ENCODE assay signal across 1 cellular context in the genomic region with DNA sequence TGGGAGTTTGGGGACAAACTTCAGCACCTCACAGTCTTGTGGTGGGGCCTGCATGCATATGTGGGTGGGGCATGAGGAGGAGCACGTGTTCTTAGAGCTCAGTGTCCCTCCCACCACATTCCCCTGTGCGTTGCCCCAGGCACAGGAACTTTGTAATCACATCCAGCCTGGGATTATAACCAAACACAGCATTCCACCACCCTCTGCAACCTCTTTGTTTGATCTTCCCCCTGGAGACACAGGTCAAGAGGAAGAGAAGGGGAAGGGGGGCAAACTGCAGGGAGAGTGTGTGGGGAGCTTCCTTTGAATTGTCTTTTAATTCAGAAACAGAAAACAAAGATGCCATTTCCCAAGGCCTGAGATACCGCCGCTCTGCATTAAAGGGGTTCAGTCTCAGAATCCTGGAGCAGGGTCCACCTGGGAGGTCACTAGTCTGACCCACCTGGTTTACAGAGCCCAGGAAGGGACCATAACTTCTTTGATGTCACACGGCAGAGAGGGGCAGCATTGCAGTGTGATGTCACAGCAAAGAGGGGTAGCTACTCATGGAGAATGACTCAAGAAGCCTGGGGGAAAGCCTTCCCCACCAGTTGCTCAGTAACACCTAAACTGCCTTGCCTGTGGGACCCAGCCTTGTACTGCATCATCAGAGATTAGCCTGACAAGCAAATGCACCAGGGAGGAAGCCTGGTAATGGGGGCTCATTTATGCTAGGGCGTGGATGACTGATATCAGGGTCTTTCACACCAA.
TF ChIP-seq lines count a peak whose summit lies in the region.

No MANE protein-coding gene starts in this region.

TF ChIP-seq in SK-N-SH treated with all-trans-retinoic acid at 6 μM for 48 hours, 23 proteins besides CTCF, POLR2A, EP300 and RAD21 (continued from another document):
- TF ChIP-seq, protein P1, sequence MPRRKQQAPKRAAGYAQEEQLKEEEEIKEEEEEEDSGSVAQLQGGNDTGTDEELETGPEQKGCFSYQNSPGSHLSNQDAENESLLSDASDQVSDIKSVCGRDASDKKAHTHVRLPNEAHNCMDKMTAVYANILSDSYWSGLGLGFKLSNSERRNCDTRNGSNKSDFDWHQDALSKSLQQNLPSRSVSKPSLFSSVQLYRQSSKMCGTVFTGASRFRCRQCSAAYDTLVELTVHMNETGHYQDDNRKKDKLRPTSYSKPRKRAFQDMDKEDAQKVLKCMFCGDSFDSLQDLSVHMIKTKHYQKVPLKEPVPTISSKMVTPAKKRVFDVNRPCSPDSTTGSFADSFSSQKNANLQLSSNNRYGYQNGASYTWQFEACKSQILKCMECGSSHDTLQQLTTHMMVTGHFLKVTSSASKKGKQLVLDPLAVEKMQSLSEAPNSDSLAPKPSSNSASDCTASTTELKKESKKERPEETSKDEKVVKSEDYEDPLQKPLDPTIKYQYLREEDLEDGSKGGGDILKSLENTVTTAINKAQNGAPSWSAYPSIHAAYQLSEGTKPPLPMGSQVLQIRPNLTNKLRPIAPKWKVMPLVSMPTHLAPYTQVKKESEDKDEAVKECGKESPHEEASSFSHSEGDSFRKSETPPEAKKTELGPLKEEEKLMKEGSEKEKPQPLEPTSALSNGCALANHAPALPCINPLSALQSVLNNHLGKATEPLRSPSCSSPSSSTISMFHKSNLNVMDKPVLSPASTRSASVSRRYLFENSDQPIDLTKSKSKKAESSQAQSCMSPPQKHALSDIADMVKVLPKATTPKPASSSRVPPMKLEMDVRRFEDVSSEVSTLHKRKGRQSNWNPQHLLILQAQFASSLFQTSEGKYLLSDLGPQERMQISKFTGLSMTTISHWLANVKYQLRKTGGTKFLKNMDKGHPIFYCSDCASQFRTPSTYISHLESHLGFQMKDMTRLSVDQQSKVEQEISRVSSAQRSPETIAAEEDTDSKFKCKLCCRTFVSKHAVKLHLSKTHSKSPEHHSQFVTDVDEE (CRISPR knock-in tag; IDR thresholded peaks at IDR 0.05), result no peak
- no peak for TF ChIP-seq GLIS3 (CRISPR knock-in tag; IDR thresholded peaks at IDR 0.05)
- TF ChIP-seq PPARA (CRISPR knock-in tag; IDR thresholded peaks at IDR 0.05; ENCODE audit: borderline replicate concordance), result no peak
- no peak for TF ChIP-seq ZFP30 (CRISPR knock-in tag; IDR thresholded peaks at IDR 0.05)
- TF ChIP-seq ZC3H10 (CRISPR knock-in tag; IDR thresholded peaks at IDR 0.05), result no peak
- TF ChIP-seq, protein P2, sequence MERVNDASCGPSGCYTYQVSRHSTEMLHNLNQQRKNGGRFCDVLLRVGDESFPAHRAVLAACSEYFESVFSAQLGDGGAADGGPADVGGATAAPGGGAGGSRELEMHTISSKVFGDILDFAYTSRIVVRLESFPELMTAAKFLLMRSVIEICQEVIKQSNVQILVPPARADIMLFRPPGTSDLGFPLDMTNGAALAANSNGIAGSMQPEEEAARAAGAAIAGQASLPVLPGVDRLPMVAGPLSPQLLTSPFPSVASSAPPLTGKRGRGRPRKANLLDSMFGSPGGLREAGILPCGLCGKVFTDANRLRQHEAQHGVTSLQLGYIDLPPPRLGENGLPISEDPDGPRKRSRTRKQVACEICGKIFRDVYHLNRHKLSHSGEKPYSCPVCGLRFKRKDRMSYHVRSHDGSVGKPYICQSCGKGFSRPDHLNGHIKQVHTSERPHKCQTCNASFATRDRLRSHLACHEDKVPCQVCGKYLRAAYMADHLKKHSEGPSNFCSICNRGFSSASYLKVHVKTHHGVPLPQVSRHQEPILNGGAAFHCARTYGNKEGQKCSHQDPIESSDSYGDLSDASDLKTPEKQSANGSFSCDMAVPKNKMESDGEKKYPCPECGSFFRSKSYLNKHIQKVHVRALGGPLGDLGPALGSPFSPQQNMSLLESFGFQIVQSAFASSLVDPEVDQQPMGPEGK (CRISPR knock-in tag; IDR thresholded peaks at IDR 0.05; ENCODE audit: borderline replicate concordance), result no peak
- TF ChIP-seq ZNF8 (CRISPR knock-in tag; IDR thresholded peaks at IDR 0.05), result no peak
- no peak for TF ChIP-seq ISL1 (CRISPR knock-in tag; IDR thresholded peaks at IDR 0.05)
- no peak for TF ChIP-seq BACH2 (CRISPR knock-in tag; IDR thresholded peaks at IDR 0.05; ENCODE audit: borderline replicate concordance)
- no peak for TF ChIP-seq ESRRG (CRISPR knock-in tag; IDR thresholded peaks at IDR 0.05)
- TF ChIP-seq TOX (CRISPR knock-in tag; IDR thresholded peaks at IDR 0.05; ENCODE audit: borderline replicate concordance), result no peak
- TF ChIP-seq ARNTL (CRISPR knock-in tag; IDR thresholded peaks at IDR 0.05; ENCODE audit: borderline replicate concordance, low read depth), result no peak
TF ChIP-seq in SK-N-SH treated with all-trans-retinoic acid at 6 μM for 48 hours: peak in this region for 0.
